ENCODE assay signal across 1 cellular context in the genomic region with DNA sequence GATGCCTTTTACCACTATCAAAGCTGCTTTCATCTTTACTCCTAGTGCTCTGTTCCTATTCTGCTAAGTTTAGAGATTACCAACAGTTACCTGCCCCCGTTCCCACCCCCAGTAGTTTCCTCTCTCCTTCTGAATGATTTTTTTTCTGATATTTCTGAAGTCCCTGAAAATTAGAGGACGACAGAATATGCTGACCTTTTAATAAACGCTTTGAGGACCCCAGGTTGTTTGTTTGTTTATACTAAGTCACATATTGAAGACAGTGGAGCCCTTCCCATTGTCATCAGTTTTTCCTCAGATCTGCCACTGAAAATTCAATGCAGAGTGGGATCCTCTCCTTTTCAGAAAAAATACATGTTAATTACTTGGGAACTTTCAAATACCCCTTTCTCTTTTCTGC.
TF ChIP-seq lines count a peak whose summit lies in the region.

No MANE protein-coding gene starts in this region.

TF ChIP-seq in HepG2, 621 proteins besides CTCF, POLR2A, EP300 and RAD21 (continued from another document):
- TF ChIP-seq, protein P1, sequence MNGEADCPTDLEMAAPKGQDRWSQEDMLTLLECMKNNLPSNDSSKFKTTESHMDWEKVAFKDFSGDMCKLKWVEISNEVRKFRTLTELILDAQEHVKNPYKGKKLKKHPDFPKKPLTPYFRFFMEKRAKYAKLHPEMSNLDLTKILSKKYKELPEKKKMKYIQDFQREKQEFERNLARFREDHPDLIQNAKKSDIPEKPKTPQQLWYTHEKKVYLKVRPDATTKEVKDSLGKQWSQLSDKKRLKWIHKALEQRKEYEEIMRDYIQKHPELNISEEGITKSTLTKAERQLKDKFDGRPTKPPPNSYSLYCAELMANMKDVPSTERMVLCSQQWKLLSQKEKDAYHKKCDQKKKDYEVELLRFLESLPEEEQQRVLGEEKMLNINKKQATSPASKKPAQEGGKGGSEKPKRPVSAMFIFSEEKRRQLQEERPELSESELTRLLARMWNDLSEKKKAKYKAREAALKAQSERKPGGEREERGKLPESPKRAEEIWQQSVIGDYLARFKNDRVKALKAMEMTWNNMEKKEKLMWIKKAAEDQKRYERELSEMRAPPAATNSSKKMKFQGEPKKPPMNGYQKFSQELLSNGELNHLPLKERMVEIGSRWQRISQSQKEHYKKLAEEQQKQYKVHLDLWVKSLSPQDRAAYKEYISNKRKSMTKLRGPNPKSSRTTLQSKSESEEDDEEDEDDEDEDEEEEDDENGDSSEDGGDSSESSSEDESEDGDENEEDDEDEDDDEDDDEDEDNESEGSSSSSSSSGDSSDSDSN (CRISPR knock-in tag; IDR thresholded peaks at IDR 0.05): no peak
